In the genomic region with DNA sequence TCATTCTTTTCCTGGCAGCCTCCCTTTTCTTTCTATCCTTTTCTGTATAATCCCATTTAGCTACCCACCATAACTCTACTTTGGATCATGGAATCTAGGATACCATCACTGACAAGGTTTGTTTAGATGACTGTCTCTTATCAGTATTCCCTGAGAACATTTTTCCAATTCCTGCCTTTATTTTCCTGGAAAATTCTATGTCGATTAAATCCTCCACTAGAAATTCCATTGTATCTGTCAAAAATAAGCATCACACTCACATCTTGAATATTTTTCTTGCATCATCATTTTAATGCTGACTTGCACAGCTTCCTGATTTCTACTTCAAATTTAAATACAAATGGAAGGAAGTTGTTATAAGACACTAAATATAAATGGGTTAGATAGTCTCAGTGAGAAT, we compare ENCODE assay signal across 13 cellular contexts. TPM values are rescaled to one million over a fixed set of nuclear protein-coding genes. Genes with fewer than 3 reads are reported as not detected.
DNase-seq lines count a peak whose midpoint lies in the region; ATAC-seq, FAIRE-seq and TF ChIP-seq lines count a peak whose summit lies in the region.
"Had no signal": no experiment of that assay in that cellular context is flagged by ENCODE, and none has a peak within 500 bp of the region (broad histone marks: within the 10 kb centered on the region; RNA-seq: fewer than 3 reads in every experiment).

No MANE protein-coding gene starts in this region.

- no peak overlapping the region for H3K27ac Mint-ChIP-seq in activated T-helper 17 cell treated with anti-CD3 and anti-CD28 coated beads, Interleukin-2, amount 50 U/mL, for 72 hours
- H3K27ac Mint-ChIP-seq: stimulated activated naive CD8-positive, alpha-beta T cell treated with anti-CD3 and anti-CD28 coated beads, Interleukin-15, Interleukin-2, amounts not matched to agents 100 ng/mL and 50 ng/mL, for 24 hours had no signal

- H2AFZ ChIP-seq in HCT116 (ENCODE audit: low read depth, low read length, poor library complexity, severe bottlenecking) (no peak overlapping the region), keratinocyte (ENCODE audit: control insufficient read depth, low read length) (no peak overlapping the region)

- H3K9me3 ChIP-seq in HCT116 (ENCODE audit: control insufficient read depth in 1 of 2, insufficient read depth in 1 of 2, low read depth in 1 of 2, low read length in 2 of 2) (no peaks in the 10 kb centered on the region), keratinocyte (ENCODE audit: control insufficient read depth, low read depth, low read length) (no peaks in the 10 kb centered on the region)
- H3K9me3 ChIP-seq: HAP-1, pancreas, SJCRH30 had no signal

- no peak for FAIRE-seq in keratinocyte (lab: Jason Lieb, UNC)
- FAIRE-seq: pancreas had no signal

- H3K36me3 ChIP-seq in HCT116 (ENCODE audit: control insufficient read depth in 1 of 2, insufficient read depth in 2 of 2, low read length in 2 of 2), result no peaks in the 10 kb centered on the region
- no peaks in the 10 kb centered on the region for H3K36me3 ChIP-seq in keratinocyte (ENCODE audit: control insufficient read depth in 2 of 2, extremely low read depth in 1 of 2, insufficient read depth in 2 of 2, low read length in 2 of 2)
- no peaks in the 10 kb centered on the region for H3K36me3 ChIP-seq in H7 (replicated peaks; ENCODE audit: control insufficient read depth, insufficient read depth, low read length)
- H3K36me3 ChIP-seq: pancreas had no signal

- H4K20me1 ChIP-seq in HCT116 (ENCODE audit: insufficient read depth), result no peaks in the 10 kb centered on the region
- no peaks in the 10 kb centered on the region for H4K20me1 ChIP-seq in keratinocyte (ENCODE audit: control insufficient read depth, extremely low read depth, insufficient read depth, low read length)

- TF ChIP-seq CTCF in HCT116 (IDR thresholded peaks at IDR 0.05 in 2 of 3, conservative IDR thresholded peaks at IDR 0.05 in 1 of 3; ENCODE audit: borderline replicate concordance in 1 of 3, insufficient read depth in 1 of 3, low read depth in 2 of 3, low read length in 2 of 3), result no peak
- no peak for TF ChIP-seq CTCF in keratinocyte (optimal IDR thresholded peaks at IDR 0.05 in 1 of 3, IDR thresholded peaks at IDR 0.05 in 1 of 3, conservative IDR thresholded peaks at IDR 0.05 in 1 of 3; ENCODE audit: extremely low read depth in 1 of 3, insufficient read depth in 2 of 3, low read length in 3 of 3)

- no peak for TF ChIP-seq RAD21 in HCT116 (IDR thresholded peaks at IDR 0.05; ENCODE audit: low read depth)

- no peaks in the 10 kb centered on the region for H3K9me2 ChIP-seq in HCT116 (ENCODE audit: insufficient read depth)

- no peaks in the 10 kb centered on the region for H3K9me1 ChIP-seq in keratinocyte (ENCODE audit: control insufficient read depth, extremely low read depth, insufficient read depth, low read length)

- no peaks in the 10 kb centered on the region for H3K9me3 Mint-ChIP-seq in activated T-helper 17 cell treated with anti-CD3 and anti-CD28 coated beads, Interleukin-2, amount 50 U/mL, for 72 hours

- H3K4me3 ChIP-seq in HCT116 (replicated peaks in 1 of 2; ENCODE audit: low read depth in 1 of 2, low read length in 2 of 2) (0 out of 4 replicates have a peak overlapping the region, but pooled peaks of 1 of the 2 experiments have one; percentile 62), keratinocyte (ENCODE audit: control insufficient read depth in 2 of 3, extremely low read depth in 1 of 3, insufficient read depth in 2 of 3, low read depth in 1 of 3, low read length in 3 of 3) (no peak overlapping the region), H7 (ENCODE audit: insufficient read depth, low read depth, low read length) (no peak overlapping the region)

- RAD21 ChIA-PET in HCT116 (lab: Charles Lee; ENCODE audit: low non-redundant PET in 1 of 2, low total read pairs in 2 of 2, uncharacterized antibody in 2 of 2, unreplicated experiment in 2 of 2), result no interaction called here

- dilution Hi-C loops in keratinocyte (cut with MboI; ENCODE audit: extremely low pct_ligation_motif_present, low sequenced_read_pairs), result no loop called here

- POLR2A ChIA-PET in HCT116 (lab: Charles Lee), result no interaction called here

- H3K4me2 ChIP-seq in HCT116 (ENCODE audit: low read length), result peak overlapping the region; percentile 85
- H3K4me2 ChIP-seq in keratinocyte (ENCODE audit: control insufficient read depth, extremely low read depth, insufficient read depth, low read depth, low read length), result peak overlapping the region; percentile 88

- H3K4me3 Mint-ChIP-seq in activated T-helper 17 cell treated with anti-CD3 and anti-CD28 coated beads, Interleukin-2, amount 50 U/mL, for 72 hours, result peak overlapping the region; percentile 86

- no peak for DNase-seq in HCT116 (ENCODE audit: low read depth, low spot score)
- no peak for DNase-seq in keratinocyte (ENCODE audit: low read depth, low spot score)
- no peak for DNase-seq in substantia nigra (lab: John Stamatoyannopoulos, UW)
- DNase-seq in activated CD4-positive, alpha-beta T cell treated with anti-CD3 and anti-CD28 coated beads, Interleukin-2, amount 50 U/mL, for 4 hours, result no peak
- DNase-seq in H7, result no peak
- DNase-seq: NCI-H748 treated with DMSO at 0.1 percent for 48 hours; pancreas; SJCRH30; stimulated activated CD4-positive, alpha-beta T cell treated with anti-CD3 and anti-CD28 coated beads, Interleukin-4, amount 100 ng/mL, for 1 hour had no signal

- no peak for TF ChIP-seq POLR2A in HCT116 (IDR thresholded peaks at IDR 0.05; ENCODE audit: borderline replicate concordance, extremely low read depth, insufficient read depth, insufficient read length)

- no peak overlapping the region for H3K27ac ChIP-seq in HCT116 (ENCODE audit: low read depth, low read length)
- no peak overlapping the region for H3K27ac ChIP-seq in keratinocyte (ENCODE audit: control insufficient read depth, insufficient read depth, low read length)
- peak overlapping the region; percentile 19 for H3K27ac ChIP-seq in substantia nigra (ENCODE audit: low read depth, low read length, poor library complexity, severe bottlenecking)

- H3K27me3 Mint-ChIP-seq in activated T-helper 17 cell treated with anti-CD3 and anti-CD28 coated beads, Interleukin-2, amount 50 U/mL, for 72 hours, result no peaks in the 10 kb centered on the region

- H3K79me2 ChIP-seq in HCT116 (ENCODE audit: insufficient read depth, low read length) (no peaks in the 10 kb centered on the region; the same call in 1 of the 2 replicates), keratinocyte (ENCODE audit: control insufficient read depth, insufficient read depth, low read length) (peaks cover 9% of the 10 kb centered on the region)

- H3K36me3 Mint-ChIP-seq in activated T-helper 17 cell treated with anti-CD3 and anti-CD28 coated beads, Interleukin-2, amount 50 U/mL, for 72 hours (ENCODE audit: low read depth), result no peaks in the 10 kb centered on the region

- H3K4me1 Mint-ChIP-seq in activated T-helper 17 cell treated with anti-CD3 and anti-CD28 coated beads, Interleukin-2, amount 50 U/mL, for 72 hours, result peaks cover 27% of the 10 kb centered on the region

- peaks cover 9 to 38% of the 10 kb centered on the region in 2 experiments; a peak in 3 of 4 replicates for H3K4me1 ChIP-seq in HCT116 (ENCODE audit: control insufficient read depth in 1 of 2, insufficient read depth in 2 of 2, low read length in 2 of 2)
- peaks cover 12% of the 10 kb centered on the region for H3K4me1 ChIP-seq in keratinocyte (ENCODE audit: control insufficient read depth, extremely low read depth, insufficient read depth, low read length)

- no TSS peak for BruUV-seq in HCT116 (replicated peaks; lab: Mats Ljungman, UMichigan)

- intact Hi-C loops in HCT116 (cut with micrococcal nuclease), result no loop called here

- CTCF ChIA-PET in HCT116 (lab: Charles Lee), result interaction anchor here (1.3 kb wide), 1 partner anchor 8 kb away, joined by 3 read pairs; no protein-coding TSS in a partner anchor

- ATAC-seq in HCT116 (no peak), GM19351 (IDR thresholded peaks at IDR 0.05; ENCODE audit: unreplicated experiment) (no peak)
- no peak for ATAC-seq in activated T-helper 17 cell treated with anti-CD3 and anti-CD28 coated beads, Interleukin-2, amount 50 U/mL, for 72 hours (replicated peaks)

- H3K27me3 ChIP-seq in HCT116 (ENCODE audit: insufficient read depth, low read length) (no peaks in the 10 kb centered on the region), keratinocyte (ENCODE audit: control insufficient read depth, extremely low read depth, insufficient read depth, low read length) (no peaks in the 10 kb centered on the region), H7 (ENCODE audit: control insufficient read depth, insufficient read depth, low read length) (peaks cover 14% of the 10 kb centered on the region)
- H3K27me3 ChIP-seq: pancreas, SJCRH30 had no signal

- H3K9ac ChIP-seq in HCT116 (ENCODE audit: low read length) (no peak overlapping the region), keratinocyte (ENCODE audit: control insufficient read depth, extremely low read depth, insufficient read depth, low read length) (no peak overlapping the region)

TF ChIP-seq in HCT116, 20 proteins besides CTCF, POLR2A, EP300 and RAD21:
- no peak for TF ChIP-seq EGR1 (IDR thresholded peaks at IDR 0.05; ENCODE audit: low read depth)
- TF ChIP-seq EZH2 (IDR thresholded peaks at IDR 0.05), result no peak
- no peak for TF ChIP-seq FOSL1 (IDR thresholded peaks at IDR 0.05; ENCODE audit: low read depth)

RNA-seq across cellular contexts. Expression of a gene that starts 20.2 kb away (rescaled TPM):
- total RNA-seq in HCT116 (2021; ENCODE audit: unreplicated experiment), result 41.4 TPM
- polyA plus RNA-seq in HCT116 (2012), result 18.1 and 23.8 TPM in 2 replicates
- 1 to 10 TPM; 1.0 to 1.6 TPM for total RNA-seq in activated T-helper 17 cell treated with anti-CD3 and anti-CD28 coated beads, Interleukin-2, amount 50 U/mL, for 72 hours
- polyA plus RNA-seq in keratinocyte, result 9.0 to 12.2 TPM (median 10.6 TPM) in 3 replicates
- 1.9 TPM for polyA plus RNA-seq in keratinocyte (2011; ENCODE audit: low read depth)
- polyA plus RNA-seq in keratinocyte (2011; cell fraction: cytosol; rRNA removed), result 7.8 and 11.6 TPM in 2 replicates
- polyA plus RNA-seq in keratinocyte (2011; cell fraction: nucleus; rRNA removed), result 11.4 and 12.4 TPM in 2 replicates
- polyA plus RNA-seq in keratinocyte (2012; ENCODE audit: low replicate concordance), result 5.1 and 7.5 TPM in 2 replicates
- polyA minus RNA-seq in keratinocyte, result 29.5 to 42.4 TPM (median 38.2 TPM) in 3 replicates
- polyA minus RNA-seq in keratinocyte (2011; cell fraction: cytosol; rRNA and poly(A)+ RNA removed), result 28.0 TPM
- polyA minus RNA-seq in keratinocyte (2011; cell fraction: nucleus; rRNA and poly(A)+ RNA removed), result 26.3 and 37.5 TPM in 2 replicates
- total RNA-seq in H7 (2014; rRNA removed; shearing (Covaris generic)), result 49.2 and 77.4 TPM in 2 replicates

Comparison
In these comparisons a context has a peak if more than half of its experiments do, and no peak if none do; other contexts are left out.
1. RNA of a gene that starts 20.2 kb away (total RNA-seq): 49.2 to 77.4 TPM in H7 and 41.4 TPM in HCT116 (single experiment); 1.0 to 1.6 TPM in activated T-helper 17 cell treated with anti-CD3 and anti-CD28 coated beads, Interleukin-2, amount 50 U/mL, for 72 hours; every median in the first group is over 10 times any median in the second.